In the genomic region with DNA sequence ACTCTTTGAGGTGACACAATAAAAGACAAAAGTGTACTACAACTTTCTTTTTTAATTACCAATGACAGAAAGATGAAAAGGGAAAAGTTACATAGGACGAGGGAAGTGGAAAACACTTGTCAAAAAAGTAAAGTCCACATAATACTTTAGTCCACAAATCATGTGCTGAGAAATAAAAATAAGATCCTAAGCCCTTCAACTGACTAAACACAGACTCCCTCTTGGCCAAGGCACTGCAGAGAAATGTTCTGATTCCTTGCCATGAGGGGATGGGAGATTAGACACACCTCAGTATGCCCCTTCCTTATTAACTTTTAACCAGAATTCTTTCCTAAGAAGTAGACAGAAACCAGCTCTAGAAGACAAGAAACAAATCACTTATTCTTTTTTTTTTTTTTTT, we compare ENCODE assay signal across 35 cellular contexts.
"Had no signal": no experiment of that assay in that cellular context is flagged by ENCODE, and none has a peak within 500 bp of the region (broad histone marks: within the 10 kb centered on the region; RNA-seq: fewer than 3 reads in every experiment).

No MANE protein-coding gene starts in this region.

- DNase-seq: Karpas-422, Kasumi-1, KBM-7, KG1, MG63, MM.1S, MV-4-11, NCI-H1048, NCI-H1092, NCI-H1092 treated with DMSO at 0.1 percent for 48 hours, NCI-H1105, NCI-H1105 treated with DMSO at 0.1 percent for 48 hours, NCI-H1417, NCI-H1417 treated with DMSO at 0.1 percent for 48 hours, NCI-H1436, NCI-H1436 treated with DMSO at 0.1 percent for 48 hours, NCI-H146, NCI-H1694, NCI-H1694 treated with DMSO at 0.1 percent for 48 hours, NCI-H187, NCI-H187 treated with DMSO at 0.1 percent for 48 hours, NCI-H1930, NCI-H2029, NCI-H2029 treated with DMSO at 0.1 percent for 48 hours, NCI-H2081, NCI-H2081 treated with DMSO at 0.1 percent for 48 hours, NCI-H2107, NCI-H2171, NCI-H2171 treated with DMSO at 0.1 percent for 48 hours, NCI-H2227 treated with DMSO at 0.1 percent for 48 hours, NCI-H226, NCI-H345, NCI-H446, NCI-H446 treated with DMSO at 0.1 percent for 48 hours had no signal

- H3K36me3 ChIP-seq: MG63 had no signal

- H3K27me3 ChIP-seq: MG63 had no signal

- H3K9ac ChIP-seq: KMS-11 had no signal

- H3K27ac ChIP-seq: KMS-11 had no signal

- H3K4me2 ChIP-seq: KMS-11 had no signal

- H3K9me3 ChIP-seq: MG63 had no signal

- H3K4me3 ChIP-seq: MG63 had no signal
